Comparison of ENCODE assay signal across 8 cellular contexts in the genomic region with DNA sequence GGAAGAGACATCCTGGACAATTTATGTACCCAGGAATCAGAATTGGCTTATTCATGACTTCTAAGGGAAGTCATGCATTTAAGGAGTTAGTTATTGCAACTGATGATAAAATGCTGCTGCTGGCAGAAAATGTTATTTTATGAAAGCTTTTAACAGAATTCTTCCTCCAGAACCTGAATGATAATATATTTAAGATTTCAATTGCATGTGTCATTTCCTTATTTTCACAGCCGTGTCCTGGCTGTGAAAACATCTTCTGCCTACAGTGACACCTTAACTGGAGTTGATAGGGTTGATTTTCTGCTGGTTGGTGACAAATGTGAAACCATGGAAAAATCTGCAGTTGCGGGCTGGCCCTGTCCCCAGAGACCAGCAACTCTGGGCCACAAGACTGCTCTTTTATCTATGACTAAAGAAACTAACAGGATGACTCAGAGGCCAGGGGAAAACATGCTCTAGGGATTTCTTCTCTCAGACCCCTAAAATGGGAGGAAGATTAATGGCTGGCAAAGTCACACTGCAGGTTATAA. TPM values are rescaled to one million over a fixed set of nuclear protein-coding genes. Genes with fewer than 3 reads are reported as not detected.
DNase-seq lines count a peak whose midpoint lies in the region; ATAC-seq and TF ChIP-seq lines count a peak whose summit lies in the region.

No MANE protein-coding gene starts in this region.

- no peak for TF ChIP-seq CTCF in AG10803 (conservative IDR thresholded peaks at IDR 0.05; ENCODE audit: low read length)
- no peak for TF ChIP-seq CTCF in omental fat pad (IDR thresholded peaks at IDR 0.05)
- no peak for TF ChIP-seq CTCF in dorsolateral prefrontal cortex (IDR thresholded peaks at IDR 0.05 in 54 of 56, conservative IDR thresholded peaks at IDR 0.05 in 2 of 56; ENCODE audit: low read depth in 1 of 56, partially characterized antibody in 56 of 56)

- intact Hi-C loops in dorsolateral prefrontal cortex (cut with DNase I), result no loop called here
- intact Hi-C loops in left colon (cut with DNase I, micrococcal nuclease), result no loop called here

- peak; percentile 29 for DNase-seq in AG10803 (ENCODE audit: low read depth)
- DNase-seq in activated T-cell treated with anti-CD3 and anti-CD28 coated beads, Interleukin-2, amount 50 U/mL, for 4 hours, result no peak
- DNase-seq in omental fat pad (ENCODE audit: low spot score), result no peak
- no peak for DNase-seq in retina
- DNase-seq in dorsolateral prefrontal cortex, result no peak
- no peak for DNase-seq in left colon

- H3K9me3 Mint-ChIP-seq in activated T-cell treated with anti-CD3 and anti-CD28 coated beads, Interleukin-2, amount 50 U/mL, for 4 hours, result no peaks in the 10 kb centered on the region

- H3K4me1 Mint-ChIP-seq in activated T-cell treated with anti-CD3 and anti-CD28 coated beads, Interleukin-2, amount 50 U/mL, for 4 hours (ENCODE audit: low read depth), result no peaks in the 10 kb centered on the region

- H3K4me3 Mint-ChIP-seq in activated T-cell treated with anti-CD3 and anti-CD28 coated beads, Interleukin-2, amount 50 U/mL, for 4 hours, result no peak overlapping the region

- peaks cover 21% of the 10 kb centered on the region for H3K27me3 Mint-ChIP-seq in activated T-cell treated with anti-CD3 and anti-CD28 coated beads, Interleukin-2, amount 50 U/mL, for 4 hours (ENCODE audit: low read depth)

- no peak overlapping the region for H3K4me3 ChIP-seq in AG10803 (ENCODE audit: low read length)
- H3K4me3 ChIP-seq in dorsolateral prefrontal cortex, result no peak overlapping the region

- H3K27me3 ChIP-seq in dorsolateral prefrontal cortex, result peaks cover 0 to 5% (median 0%) of the 10 kb centered on the region in 45 donors

- H3K27ac ChIP-seq in dorsolateral prefrontal cortex, result no peak overlapping the region

- no peaks in the 10 kb centered on the region for H3K36me3 Mint-ChIP-seq in activated T-cell treated with anti-CD3 and anti-CD28 coated beads, Interleukin-2, amount 50 U/mL, for 4 hours (ENCODE audit: insufficient read depth)

- peak; percentile 48 for ATAC-seq in GM19324 (IDR thresholded peaks at IDR 0.05; ENCODE audit: low FRiP score, unreplicated experiment)
- ATAC-seq in HG03196 (IDR thresholded peaks at IDR 0.05; ENCODE audit: unreplicated experiment), result peak; percentile 89
- peak; percentile 63 to 76 for ATAC-seq in activated T-cell treated with anti-CD3 and anti-CD28 coated beads, Interleukin-2, amount 50 U/mL, for 4 hours
- ATAC-seq in omental fat pad (ENCODE audit: low FRiP score), result peak; percentile 41
- no peak for ATAC-seq in left colon

RNA-seq across cellular contexts. Expression of a gene that starts 12.3 kb away (rescaled TPM):
- total RNA-seq in activated T-cell treated with anti-CD3 and anti-CD28 coated beads, Interleukin-2, amount 50 U/mL, for 4 hours, result 10 to 100 TPM; 20.3 to 26.9 (median 26.7) TPM
- total RNA-seq in omental fat pad, result 10 to 100 TPM; 10.2 to 15.4 (median 12.7) TPM
- 10 to 100 TPM; 11.7 to 41.2 (median 26.1) TPM for total RNA-seq in dorsolateral prefrontal cortex
- 10 to 100 TPM; 11.7 to 12.6 TPM for total RNA-seq in left colon
